10 cellular contexts compared by ENCODE assay signal in genomic region chr4:151227731-151228130, GRCh38. TPM values are rescaled to one million over a fixed set of nuclear protein-coding genes. Genes with fewer than 3 reads are reported as not detected.
A peak's percentile ranks its signal among the peaks of the same experiment; 100 is the strongest.
DNase-seq lines count a peak whose midpoint lies in the region; ATAC-seq and TF ChIP-seq lines count a peak whose summit lies in the region.
"Had no signal": no experiment of that assay in that cellular context is flagged by ENCODE, and none has a peak within 500 bp of the region (broad histone marks: within the 10 kb centered on the region; RNA-seq: fewer than 3 reads in every experiment).

No MANE protein-coding gene starts in this region.

- no peak for TF ChIP-seq POLR2A in stomach (IDR thresholded peaks at IDR 0.05)

- H3K9me3 ChIP-seq in stomach: no peaks in the 10 kb centered on the region

- H3K36me3 ChIP-seq in stomach (no peaks in the 10 kb centered on the region), H7 (replicated peaks; ENCODE audit: control insufficient read depth, insufficient read depth, low read length) (no peaks in the 10 kb centered on the region)

- intact Hi-C loops in stomach (cut with DNase I; ENCODE audit: low total_unique reads): no loop called here

- H3K27me3 ChIP-seq in stomach (no peaks in the 10 kb centered on the region), H7 (ENCODE audit: control insufficient read depth, insufficient read depth, low read length) (no peaks in the 10 kb centered on the region)

- H3K4me3 ChIP-seq in coronary artery (peak overlapping the region; percentile 65), stomach (peak overlapping the region; percentile 8 to 29 (median 22)), H7 (ENCODE audit: insufficient read depth, low read depth, low read length) (no peak overlapping the region)

- TF ChIP-seq CTCF in coronary artery (IDR thresholded peaks at IDR 0.05) (no peak), stomach (IDR thresholded peaks at IDR 0.05) (no peak)

- WGBS in stomach, 5 donors: 7 to 20% (median 10%) methylated on average over 3 of the region's 3 CpGs

- TF ChIP-seq EP300 in stomach (IDR thresholded peaks at IDR 0.05): no peak

- H3K27ac ChIP-seq in coronary artery (peak overlapping the region; percentile 80 to 92), stomach (peak overlapping the region; percentile 42 to 74 (median 59))
- H3K27ac ChIP-seq: HL-60 had no signal

- ATAC-seq in left lobe of liver: peak; percentile 52
- no peak for ATAC-seq in HG03159 (IDR thresholded peaks at IDR 0.05; ENCODE audit: unreplicated experiment)
- ATAC-seq in GM21717 (IDR thresholded peaks at IDR 0.05; ENCODE audit: unreplicated experiment): no peak
- ATAC-seq in HG02678 (IDR thresholded peaks at IDR 0.05; ENCODE audit: unreplicated experiment): no peak

- peaks cover 0 to 36% (median 22%) of the 10 kb centered on the region in 4 donors for H3K4me1 ChIP-seq in stomach

- peak; percentile 52 for DNase-seq in HPDE6-E6E7 (ENCODE audit: extremely low spot score)
- DNase-seq in coronary artery (ENCODE audit: low spot score): peak; percentile 83
- no peak for DNase-seq in left lobe of liver (ENCODE audit: low spot score)
- DNase-seq in stomach: no peak
- no peak for DNase-seq in H7

RNA-seq across cellular contexts. Expression of gene PRSS48, which starts 49.2 kb away (rescaled TPM):
- total RNA-seq in left lobe of liver (not detected), stomach (not detected)
- not detected for polyA plus RNA-seq in stomach
- total RNA-seq in H7 (2014; rRNA removed; shearing (Covaris generic)): not detected in 2 replicates
- total RNA-seq: ureter had no signal

Comparison
In these comparisons a context has a peak if more than half of its experiments do, and no peak if none do; other contexts are left out.
1. DNase-seq: peak in HPDE6-E6E7 (single experiment) and coronary artery (single experiment); none in left lobe of liver (single experiment), stomach (single experiment) and H7 (single experiment).